8 cellular contexts compared by ENCODE assay signal in genomic region chr5:39209924-39210323, GRCh38. TPM values are rescaled to one million over a fixed set of nuclear protein-coding genes. Genes with fewer than 3 reads are reported as not detected.
DNase-seq lines count a peak whose midpoint lies in the region; ATAC-seq and TF ChIP-seq lines count a peak whose summit lies in the region.

No MANE protein-coding gene starts in this region.

- H3K27me3 Mint-ChIP-seq in chondrocyte (ENCODE audit: low read depth) = peaks cover 6% of the 10 kb centered on the region

- H3K4me3 ChIP-seq in WERI-Rb-1 (ENCODE audit: low read depth, low read length) = no peak overlapping the region

- no peak overlapping the region for H3K27ac Mint-ChIP-seq in chondrocyte (ENCODE audit: unreplicated experiment)

- no peaks in the 10 kb centered on the region for H3K27me3 ChIP-seq in WERI-Rb-1 (ENCODE audit: insufficient read depth, low read depth, severe bottlenecking)

- no peak for TF ChIP-seq CTCF in chondrocyte (IDR thresholded peaks at IDR 0.05)
- TF ChIP-seq CTCF in WERI-Rb-1 (IDR thresholded peaks at IDR 0.05; ENCODE audit: low read depth, low read length) = no peak

- H3K4me1 Mint-ChIP-seq in chondrocyte (ENCODE audit: low read depth) = no peaks in the 10 kb centered on the region

- H3K9me3 Mint-ChIP-seq in chondrocyte (ENCODE audit: low read depth) = no peaks in the 10 kb centered on the region

- H3K36me3 Mint-ChIP-seq in chondrocyte (ENCODE audit: low read depth) = no peaks in the 10 kb centered on the region

- no peaks in the 10 kb centered on the region for H3K9me3 ChIP-seq in WERI-Rb-1 (ENCODE audit: severe bottlenecking)

- no peak overlapping the region for H3K4me3 Mint-ChIP-seq in chondrocyte (ENCODE audit: unreplicated experiment)

- DNase-seq in T-helper 1 cell (peak; percentile 59 to 94 (median 68)), globus pallidus (ENCODE audit: low spot score) (no peak), chondrocyte (ENCODE audit: low spot score) (no peak), NCI-H526 (lab: John Stamatoyannopoulos, UW) (no peak), WERI-Rb-1 (no peak)
- DNase-seq in activated naive CD4-positive, alpha-beta T cell treated with Interleukin-2 at 50 U/mL for 16 hours = peak; percentile 75
- DNase-seq in stimulated activated CD4-positive, alpha-beta T cell treated with anti-CD3 and anti-CD28 coated beads, Interleukin-4, amount 100 ng/mL, for 4 hours = peak; percentile 53 to 67

- peak; percentile 78 for ATAC-seq in GM21367 (IDR thresholded peaks at IDR 0.05; ENCODE audit: unreplicated experiment)

- no peaks in the 10 kb centered on the region for H3K36me3 ChIP-seq in WERI-Rb-1

- no peak overlapping the region for H3K27ac ChIP-seq in WERI-Rb-1

RNA-seq across cellular contexts. Expression of gene FYB1, which starts 9.4 kb away (rescaled TPM):
- not detected in 3 replicates for total RNA-seq in chondrocyte

Comparison
In these comparisons a context has a peak if more than half of its experiments do, and no peak if none do; other contexts are left out.
1. DNase-seq: peak in T-helper 1 cell (5 of 5), activated naive CD4-positive, alpha-beta T cell treated with Interleukin-2 at 50 U/mL for 16 hours (single experiment) and stimulated activated CD4-positive, alpha-beta T cell treated with anti-CD3 and anti-CD28 coated beads, Interleukin-4, amount 100 ng/mL, for 4 hours (2 of 2); none in globus pallidus (single experiment), chondrocyte (single experiment), NCI-H526 (0 of 2) and WERI-Rb-1 (single experiment).